Comparison of ENCODE assay signal across 10 cellular contexts in genomic region chr5:179866241-179867078, GRCh38. TPM values are rescaled to one million over a fixed set of nuclear protein-coding genes. Genes with fewer than 3 reads are reported as not detected.
A peak's percentile ranks its signal among the peaks of the same experiment; 100 is the strongest.
DNase-seq lines count a peak whose midpoint lies in the region; TF ChIP-seq lines count a peak whose summit lies in the region.
"Had no signal": no experiment of that assay in that cellular context is flagged by ENCODE, and none has a peak within 500 bp of the region (broad histone marks: within the 10 kb centered on the region; RNA-seq: fewer than 3 reads in every experiment).

No MANE protein-coding gene starts in this region.

- no peak overlapping the region for H3K27ac Mint-ChIP-seq in type B pancreatic cell

- TF ChIP-seq CTCF in fibroblast of mammary gland (conservative IDR thresholded peaks at IDR 0.05; ENCODE audit: control insufficient read depth, insufficient read depth, low read depth, low read length) (no peak), type B pancreatic cell (conservative IDR thresholded peaks at IDR 0.05) (peak; percentile 18)

- no peak overlapping the region for H3K4me3 ChIP-seq in fibroblast of mammary gland (ENCODE audit: control insufficient read depth, low read depth, low read length)
- H3K4me3 ChIP-seq: gastroesophageal sphincter had no signal

- H3K4me3 Mint-ChIP-seq in type B pancreatic cell = no peak overlapping the region
- H3K4me3 Mint-ChIP-seq: naive thymus-derived CD8-positive, alpha-beta T cell had no signal

- peaks cover 14% of the 10 kb centered on the region for H3K36me3 Mint-ChIP-seq in type B pancreatic cell

- peaks cover 4% of the 10 kb centered on the region for H3K4me1 Mint-ChIP-seq in type B pancreatic cell (ENCODE audit: unreplicated experiment)

- in situ Hi-C loops in SK-MEL-5 (cut with HindIII; ENCODE audit: low pct_unique_long_range_greater_than_20kb, low sequenced_read_pairs) = no loop called here

- peak; percentile 5 to 17 for DNase-seq in stimulated activated CD4-positive, alpha-beta T cell treated with anti-CD3 and anti-CD28 coated beads, Interleukin-12 subunit alpha, Interleukin-12 subunit beta, amount 100 ng/mL, for 24 hours (ENCODE audit: low read depth in 2 of 2)
- no peak for DNase-seq in stimulated activated CD4-positive, alpha-beta T cell treated with anti-CD3 and anti-CD28 coated beads, Interleukin-4, amount 100 ng/mL, for 4 hours
- DNase-seq in SK-MEL-5 (ENCODE audit: low read depth, low spot score) = peak; percentile 26
- peak; percentile 6 for DNase-seq in fibroblast of mammary gland (ENCODE audit: low read depth)
- no peak for DNase-seq in type B pancreatic cell (ENCODE audit: extremely low spot score, unreplicated experiment)
- no peak for DNase-seq in GM19240 (ENCODE audit: insufficient read length, low spot score)
- DNase-seq in effector CD4-positive, alpha-beta T cell = no peak
- no peak for DNase-seq in NCI-H2107 (lab: John Stamatoyannopoulos, UW)
- DNase-seq: naive thymus-derived CD8-positive, alpha-beta T cell had no signal

- no peaks in the 10 kb centered on the region for H3K27me3 Mint-ChIP-seq in type B pancreatic cell
- H3K27me3 Mint-ChIP-seq: naive thymus-derived CD8-positive, alpha-beta T cell had no signal

- no peaks in the 10 kb centered on the region for H3K9me3 Mint-ChIP-seq in type B pancreatic cell
- H3K9me3 Mint-ChIP-seq: naive thymus-derived CD8-positive, alpha-beta T cell had no signal

RNA-seq across cellular contexts. Expression of gene MRNIP, which starts 7.8 kb away (rescaled TPM):
- 6.8 and 9.7 TPM in 2 replicates for total RNA-seq in SK-MEL-5 (2014; rRNA removed; shearing (Covaris generic))
- polyA plus RNA-seq in SK-MEL-5 (2015; cell fraction: cytosol; rRNA removed) = 7.3 and 7.5 TPM in 2 replicates
- polyA plus RNA-seq in SK-MEL-5 (2015; cell fraction: nucleus; rRNA removed) = 49.5 and 85.6 TPM in 2 replicates
- 31.1 and 47.6 TPM in 2 replicates for total RNA-seq in type B pancreatic cell (ENCODE audit: low replicate concordance)

RNA-seq across cellular contexts. Expression of gene TBC1D9B, which starts 41.2 kb away (rescaled TPM):
- total RNA-seq in SK-MEL-5 (2014; rRNA removed; shearing (Covaris generic)) = 24.4 and 24.7 TPM in 2 replicates
- polyA plus RNA-seq in SK-MEL-5 (2015; cell fraction: cytosol; rRNA removed) = 67.5 and 86.5 TPM in 2 replicates
- 223 and 246 TPM in 2 replicates for polyA plus RNA-seq in SK-MEL-5 (2015; cell fraction: nucleus; rRNA removed)
- total RNA-seq in type B pancreatic cell (ENCODE audit: low replicate concordance) = 105 and 114 TPM in 2 replicates

RNA-seq across cellular contexts. Expression of gene SQSTM1, which starts 45.8 kb away (rescaled TPM):
- 632 and 653 TPM in 2 replicates for total RNA-seq in SK-MEL-5 (2014; rRNA removed; shearing (Covaris generic))
- polyA plus RNA-seq in SK-MEL-5 (2015; cell fraction: cytosol; rRNA removed) = 451 and 504 TPM in 2 replicates
- polyA plus RNA-seq in SK-MEL-5 (2015; cell fraction: nucleus; rRNA removed) = 572 and 584 TPM in 2 replicates
- total RNA-seq in type B pancreatic cell (ENCODE audit: low replicate concordance) = 133 and 191 TPM in 2 replicates

RNA-seq across cellular contexts. Expression of gene MGAT4B, which starts 59.8 kb away (rescaled TPM):
- 87.6 and 90.0 TPM in 2 replicates for total RNA-seq in SK-MEL-5 (2014; rRNA removed; shearing (Covaris generic))
- 174 and 175 TPM in 2 replicates for polyA plus RNA-seq in SK-MEL-5 (2015; cell fraction: cytosol; rRNA removed)
- polyA plus RNA-seq in SK-MEL-5 (2015; cell fraction: nucleus; rRNA removed) = 200 and 219 TPM in 2 replicates
- 169 and 211 TPM in 2 replicates for total RNA-seq in type B pancreatic cell (ENCODE audit: low replicate concordance)

Comparison
In these comparisons a context has a peak if more than half of its experiments do, and no peak if none do; other contexts are left out.
1. DNase-seq: peak in stimulated activated CD4-positive, alpha-beta T cell treated with anti-CD3 and anti-CD28 coated beads, Interleukin-12 subunit alpha, Interleukin-12 subunit beta, amount 100 ng/mL, for 24 hours (2 of 2), SK-MEL-5 (single experiment) and fibroblast of mammary gland (single experiment); none in stimulated activated CD4-positive, alpha-beta T cell treated with anti-CD3 and anti-CD28 coated beads, Interleukin-4, amount 100 ng/mL, for 4 hours (0 of 2), type B pancreatic cell (single experiment), GM19240 (single experiment), effector CD4-positive, alpha-beta T cell (single experiment) and NCI-H2107 (single experiment).